2 cellular contexts compared by ENCODE assay signal in genomic region chr1:183580281-183580682, GRCh38.
A peak's percentile ranks its signal among the peaks of the same experiment; 100 is the strongest.
TF ChIP-seq lines count a peak whose summit lies in the region.

No MANE protein-coding gene starts in this region.

TF ChIP-seq in HCT116, 20 proteins besides CTCF, POLR2A, EP300 and RAD21:
- TF ChIP-seq MAX (IDR thresholded peaks at IDR 0.05) (peak; percentile 54), ELF1 (IDR thresholded peaks at IDR 0.05; ENCODE audit: borderline replicate concordance, low read depth) (no peak), ZBTB33 (IDR thresholded peaks at IDR 0.05; ENCODE audit: extremely low read depth, insufficient replicate concordance, low read length) (no peak), TCF7L2 (IDR thresholded peaks at IDR 0.05; ENCODE audit: borderline replicate concordance, extremely low read depth, insufficient read depth, insufficient read length) (no peak)

TF ChIP-seq in K562, 482 proteins besides CTCF, POLR2A, EP300 and RAD21 (continues in another document):
- TF ChIP-seq SAP30 (IDR thresholded peaks at IDR 0.05; ENCODE audit: borderline replicate concordance, insufficient read depth, low read depth, low read length, poor library complexity, severe bottlenecking), result no peak
- TF ChIP-seq NONO (IDR thresholded peaks at IDR 0.05; ENCODE audit: low read depth in 2 of 2, low read length in 1 of 2), result no peak
- no peak for TF ChIP-seq RBM39 (optimal IDR thresholded peaks at IDR 0.05; ENCODE audit: low read depth, low read length)
- TF ChIP-seq UBTF (IDR thresholded peaks at IDR 0.05; ENCODE audit: borderline replicate concordance in 1 of 2, low read depth in 2 of 2, low read length in 2 of 2), result no peak
- TF ChIP-seq TBL1XR1 (IDR thresholded peaks at IDR 0.05; ENCODE audit: low read length in 2 of 2), result no peak
- TF ChIP-seq MECOM (CRISPR knock-in tag; IDR thresholded peaks at IDR 0.05), result no peak
- no peak for TF ChIP-seq ARNT (IDR thresholded peaks at IDR 0.05)
- no peak for TF ChIP-seq DACH1 (IDR thresholded peaks at IDR 0.05; ENCODE audit: partially characterized antibody)
- peak; percentile 56 for TF ChIP-seq CXXC5 (CRISPR knock-in tag; IDR thresholded peaks at IDR 0.05)
- TF ChIP-seq TEAD1 (CRISPR knock-in tag; IDR thresholded peaks at IDR 0.05), result no peak
- TF ChIP-seq FUS (optimal IDR thresholded peaks at IDR 0.05; ENCODE audit: low read depth, low read length), result no peak
- no peak for TF ChIP-seq ZNF431 (CRISPR knock-in tag; IDR thresholded peaks at IDR 0.05)
- TF ChIP-seq SMARCA5 (IDR thresholded peaks at IDR 0.05), result no peak
- no peak for TF ChIP-seq ZNF232 (CRISPR knock-in tag; IDR thresholded peaks at IDR 0.05)
- no peak for TF ChIP-seq USF2 (CRISPR knock-in tag; IDR thresholded peaks at IDR 0.05)
- TF ChIP-seq POU5F1 (IDR thresholded peaks at IDR 0.05; ENCODE audit: borderline replicate concordance, low read depth, low read length, partially characterized antibody), result no peak
- TF ChIP-seq ARID3B (CRISPR knock-in tag; IDR thresholded peaks at IDR 0.05; ENCODE audit: borderline replicate concordance), result no peak
- no peak for TF ChIP-seq CEBPZ (IDR thresholded peaks at IDR 0.05; ENCODE audit: borderline replicate concordance, low read depth, low read length)
- 0 out of 2 replicates have a peak, but pooled peaks have one; percentile 16 for TF ChIP-seq SMC3 (conservative IDR thresholded peaks at IDR 0.05; ENCODE audit: insufficient read depth, low read depth, low read length)
- no peak for TF ChIP-seq POLR2AphosphoS5 (IDR thresholded peaks at IDR 0.05; ENCODE audit: control insufficient read depth, insufficient read depth, low read depth, low read length)
- TF ChIP-seq NEUROD1 (IDR thresholded peaks at IDR 0.05; ENCODE audit: borderline replicate concordance, low read depth, low read length, partially characterized antibody), result no peak
- TF ChIP-seq POLR2AphosphoS2 (IDR thresholded peaks at IDR 0.05; ENCODE audit: low read length), result no peak
- 0 out of 2 replicates have a peak, but pooled peaks have one; percentile 8 for TF ChIP-seq MAFK (IDR thresholded peaks at IDR 0.05; ENCODE audit: low read length)
- TF ChIP-seq ZNF644 (tag; IDR thresholded peaks at IDR 0.05; ENCODE audit: low read depth), result no peak
- TF ChIP-seq ZFPM2 (CRISPR knock-in tag; IDR thresholded peaks at IDR 0.05), result no peak
- no peak for TF ChIP-seq ZNF407 (IDR thresholded peaks at IDR 0.05; ENCODE audit: low read depth)
- TF ChIP-seq ZNF384 (IDR thresholded peaks at IDR 0.05; ENCODE audit: low read depth, low read length), result no peak
- TF ChIP-seq EHMT2 (IDR thresholded peaks at IDR 0.05), result no peak
- TF ChIP-seq CCNT2 (IDR thresholded peaks at IDR 0.05; ENCODE audit: borderline replicate concordance, extremely low read depth, insufficient read length, low read depth, low read length), result no peak
- no peak for TF ChIP-seq HES1 (IDR thresholded peaks at IDR 0.05; ENCODE audit: low read depth)
- TF ChIP-seq RBM17 (IDR thresholded peaks at IDR 0.05; ENCODE audit: borderline replicate concordance, low read depth, low read length), result no peak
- no peak for TF ChIP-seq CEBPG (CRISPR knock-in tag; IDR thresholded peaks at IDR 0.05)
- no peak for TF ChIP-seq CEBPG (tag; conservative IDR thresholded peaks at IDR 0.05 in 1 of 2, IDR thresholded peaks at IDR 0.05 in 1 of 2)
- peak; percentile 65; the same call in 1 of the 2 replicates for TF ChIP-seq LCOR (CRISPR knock-in tag; IDR thresholded peaks at IDR 0.05)
- no peak for TF ChIP-seq MXD1 (CRISPR knock-in tag; IDR thresholded peaks at IDR 0.05; ENCODE audit: borderline replicate concordance, poor library complexity, severe bottlenecking)
- TF ChIP-seq SPI1 (IDR thresholded peaks at IDR 0.05; ENCODE audit: borderline replicate concordance, low read depth, low read length), result peak; percentile 62; the same call in 1 of the 2 replicates
- no peak for TF ChIP-seq FOXA3 (CRISPR knock-in tag; conservative IDR thresholded peaks at IDR 0.05 in 1 of 2, IDR thresholded peaks at IDR 0.05 in 1 of 2)
- TF ChIP-seq CHD2 (IDR thresholded peaks at IDR 0.05; ENCODE audit: low read depth, low read length), result no peak
- no peak for TF ChIP-seq FOXO4 (CRISPR knock-in tag; IDR thresholded peaks at IDR 0.05)
- TF ChIP-seq PHF20 (IDR thresholded peaks at IDR 0.05; ENCODE audit: partially characterized antibody), result no peak
- TF ChIP-seq GTF2E2 (tag; IDR thresholded peaks at IDR 0.05), result no peak
- no peak for TF ChIP-seq YY1 (IDR thresholded peaks at IDR 0.05; ENCODE audit: borderline replicate concordance in 1 of 3, control insufficient read depth in 1 of 3, extremely low read depth in 1 of 3, insufficient read depth in 3 of 3, insufficient read length in 1 of 3, insufficient replicate concordance in 2 of 3, low read depth in 1 of 3, low read length in 2 of 3)
- no peak for TF ChIP-seq BCL6 (CRISPR knock-in tag; IDR thresholded peaks at IDR 0.05)
